ENCODE assay signal across 8 cellular contexts in genomic region chr1:22420456-22421053, GRCh38. TPM values are rescaled to one million over a fixed set of nuclear protein-coding genes. Genes with fewer than 3 reads are reported as not detected.
A peak's percentile ranks its signal among the peaks of the same experiment; 100 is the strongest.
DNase-seq lines count a peak whose midpoint lies in the region; ATAC-seq and TF ChIP-seq lines count a peak whose summit lies in the region.
"Had no signal": no experiment of that assay in that cellular context is flagged by ENCODE, and none has a peak within 500 bp of the region (broad histone marks: within the 10 kb centered on the region; RNA-seq: fewer than 3 reads in every experiment).

No MANE protein-coding gene starts in this region.

- H3K36me3 ChIP-seq in skeletal muscle tissue (ENCODE audit: control insufficient read depth in 3 of 3, insufficient read depth in 3 of 3, low read length in 3 of 3): no peaks in the 10 kb centered on the region

- in situ Hi-C loops in astrocyte of the spinal cord (cut with HindIII; ENCODE audit: low sequenced_read_pairs): no loop called here

- peaks cover 0 to 8% (median 7%) of the 10 kb centered on the region in 3 donors for H3K27me3 ChIP-seq in skeletal muscle tissue (ENCODE audit: control insufficient read depth in 3 of 3, insufficient read depth in 3 of 3, low read length in 3 of 3)

- DNase-seq in NCI-H1694 (lab: John Stamatoyannopoulos, UW) (peak; percentile 55), T-helper 2 cell (peak in 3 of 5 experiments; percentile 11 to 46 (median 17)), astrocyte of the spinal cord (ENCODE audit: low read depth, low spot score) (peak; percentile 70), iPS DF 4.7 (ENCODE audit: extremely low read depth, low spot score) (peak; percentile 53)

- TF ChIP-seq CTCF in GM12873 (IDR thresholded peaks at IDR 0.05; ENCODE audit: insufficient read depth, low read depth, low read length, missing control alignments): peak; percentile 81
- TF ChIP-seq CTCF in astrocyte of the spinal cord (IDR thresholded peaks at IDR 0.05; ENCODE audit: low read depth, low read length): peak; percentile 84

- no peak overlapping the region for H3K4me3 ChIP-seq in astrocyte of the spinal cord (ENCODE audit: low read depth, low read length)
- peak overlapping the region in 1 of 3 donors; percentile 45 for H3K4me3 ChIP-seq in skeletal muscle tissue (ENCODE audit: low read length in 3 of 3)

- ATAC-seq in HG02678 (IDR thresholded peaks at IDR 0.05; ENCODE audit: unreplicated experiment): no peak

- peak overlapping the region in 2 of 3 donors; percentile 34 to 35 for H3K9ac ChIP-seq in skeletal muscle tissue (ENCODE audit: low read depth in 1 of 3, low read length in 3 of 3)

- H3K27ac ChIP-seq in skeletal muscle tissue (ENCODE audit: low read depth, low read length): no peak overlapping the region
- H3K27ac ChIP-seq: epithelial cell of prostate had no signal

- no peaks in the 10 kb centered on the region for H3K9me3 ChIP-seq in skeletal muscle tissue (ENCODE audit: control insufficient read depth in 3 of 3, low read length in 3 of 3)

- H3K4me1 ChIP-seq in skeletal muscle tissue (ENCODE audit: control insufficient read depth in 3 of 3, insufficient read depth in 3 of 3, low read length in 3 of 3): peaks cover 27 to 44% (median 34%) of the 10 kb centered on the region in 3 donors

RNA-seq across cellular contexts. Expression of gene ZBTB40, which starts 31.1 kb away (rescaled TPM):
- 9.4 TPM for total RNA-seq in skeletal muscle tissue

Comparison
In these comparisons a context has a peak if more than half of its experiments do, and no peak if none do; other contexts are left out.
1. DNase-seq: peak in every context shown above with its lines; median percentile 70 in astrocyte of the spinal cord; 55 in NCI-H1694; 53 in iPS DF 4.7; 17 in T-helper 2 cell.